8 cellular contexts compared by ENCODE assay signal in genomic region chr1:226064168-226064815, GRCh38. TPM values are rescaled to one million over a fixed set of nuclear protein-coding genes. Genes with fewer than 3 reads are reported as not detected.
DNase-seq lines count a peak whose midpoint lies in the region; ATAC-seq and TF ChIP-seq lines count a peak whose summit lies in the region.

No MANE protein-coding gene starts in this region.

- no peaks in the 10 kb centered on the region for H3K9me3 Mint-ChIP-seq in activated CD4-positive, alpha-beta memory T cell treated with anti-CD3 and anti-CD28 coated beads, Interleukin-2, amount 10 ng/mL, durations not matched to agents 7 days and 5 days

- H4K20me1 ChIP-seq in Loucy (ENCODE audit: insufficient read depth, low read length, poor library complexity, severe bottlenecking): peaks cover 64% of the 10 kb centered on the region

- H3K36me3 Mint-ChIP-seq in activated CD4-positive, alpha-beta memory T cell treated with anti-CD3 and anti-CD28 coated beads, Interleukin-2, amount 10 ng/mL, durations not matched to agents 7 days and 5 days (ENCODE audit: low read depth): peaks cover 67% of the 10 kb centered on the region

- ATAC-seq in foreskin keratinocyte: no peak
- ATAC-seq in HG03378 (IDR thresholded peaks at IDR 0.05; ENCODE audit: unreplicated experiment): no peak
- no peak for ATAC-seq in GM19324 (IDR thresholded peaks at IDR 0.05; ENCODE audit: low FRiP score, unreplicated experiment)

- peak overlapping the region; percentile 100 for H3K9ac ChIP-seq in Loucy (ENCODE audit: low read depth, low read length, poor library complexity, severe bottlenecking)

- H3K4me3 ChIP-seq in Loucy (ENCODE audit: low read length, poor library complexity, severe bottlenecking): peak overlapping the region; percentile 95
- H3K4me3 ChIP-seq in retinal pigment epithelial cell (ENCODE audit: low read length): peak overlapping the region; percentile 78

- H3K27me3 ChIP-seq in Loucy (ENCODE audit: insufficient read depth, low read length, poor library complexity, severe bottlenecking) (peaks cover 15% of the 10 kb centered on the region), foreskin keratinocyte (no peaks in the 10 kb centered on the region)

- DNase-seq in NCI-H1694 treated with DMSO at 0.1 percent for 48 hours (lab: John Stamatoyannopoulos, UW): peak; percentile 32
- DNase-seq in NCI-H1694 (lab: John Stamatoyannopoulos, UW): no peak
- DNase-seq in activated CD4-positive, alpha-beta memory T cell treated with anti-CD3 and anti-CD28 coated beads, Interleukin-2, amount 10 ng/mL, durations not matched to agents 7 days and 5 days: peak; percentile 44
- DNase-seq in foreskin keratinocyte: peak in 1 of 2 donors; percentile 31
- no peak for DNase-seq in retinal pigment epithelial cell (ENCODE audit: low read depth)

- H3K9me3 ChIP-seq in Loucy (ENCODE audit: insufficient read depth, low read depth, low read length): no peaks in the 10 kb centered on the region

- peaks cover 41% of the 10 kb centered on the region for H3K36me3 ChIP-seq in Loucy (ENCODE audit: insufficient read depth, low read length)

- peaks cover 5% of the 10 kb centered on the region; the same call in 1 of the 2 replicates for H3F3A ChIP-seq in Loucy (ENCODE audit: low read depth)

- H3K27ac Mint-ChIP-seq in activated CD4-positive, alpha-beta memory T cell treated with anti-CD3 and anti-CD28 coated beads, Interleukin-2, amount 10 ng/mL, durations not matched to agents 7 days and 5 days: peak overlapping the region; percentile 100

- H3K27ac ChIP-seq in foreskin keratinocyte: peak overlapping the region; percentile 98

- CTCF ChIA-PET in activated CD4-positive, alpha-beta memory T cell treated with anti-CD3 and anti-CD28 coated beads, Interleukin-2, amount 10 ng/mL, durations not matched to agents 7 days and 5 days (lab: Charles Lee): interaction anchor here (0.6 to 2.7 kb wide), 43 partner anchors 9 to 620 kb away, joined by 3 to 37 read pairs (median 5); partner anchors contain the start of genes PARP1, SDE2 and SRP9

- peaks cover 55% of the 10 kb centered on the region for H3K4me1 Mint-ChIP-seq in activated CD4-positive, alpha-beta memory T cell treated with anti-CD3 and anti-CD28 coated beads, Interleukin-2, amount 10 ng/mL, durations not matched to agents 7 days and 5 days

- H2AFZ ChIP-seq in Loucy (ENCODE audit: low read length): no peak overlapping the region

- H3K9me2 ChIP-seq in Loucy (replicated peaks; ENCODE audit: low read depth, low read length): no peaks in the 10 kb centered on the region

- peak overlapping the region; percentile 99 for H3K4me3 Mint-ChIP-seq in activated CD4-positive, alpha-beta memory T cell treated with anti-CD3 and anti-CD28 coated beads, Interleukin-2, amount 10 ng/mL, durations not matched to agents 7 days and 5 days

- TF ChIP-seq CTCF in Loucy (conservative IDR thresholded peaks at IDR 0.05; ENCODE audit: low read length) (peak; percentile 54; the same call in 1 of the 2 replicates), foreskin keratinocyte (conservative IDR thresholded peaks at IDR 0.05) (peak; percentile 94), retinal pigment epithelial cell (conservative IDR thresholded peaks at IDR 0.05; ENCODE audit: low read depth, low read length) (peak; percentile 61)

- H3K4me1 ChIP-seq in Loucy (ENCODE audit: insufficient read depth, low read length, poor library complexity, severe bottlenecking): peaks cover 54% of the 10 kb centered on the region
- peaks cover 6% of the 10 kb centered on the region for H3K4me1 ChIP-seq in foreskin keratinocyte

- peak overlapping the region; percentile 99 for H3K4me2 ChIP-seq in Loucy (ENCODE audit: low read depth, low read length, poor library complexity, severe bottlenecking)

- no peaks in the 10 kb centered on the region for H3K27me3 Mint-ChIP-seq in activated CD4-positive, alpha-beta memory T cell treated with anti-CD3 and anti-CD28 coated beads, Interleukin-2, amount 10 ng/mL, durations not matched to agents 7 days and 5 days

- peaks cover 94% of the 10 kb centered on the region for H3K79me2 ChIP-seq in Loucy (ENCODE audit: insufficient read depth, low read length)

- POLR2A ChIA-PET in activated CD4-positive, alpha-beta memory T cell treated with anti-CD3 and anti-CD28 coated beads, Interleukin-2, amount 10 ng/mL, durations not matched to agents 7 days and 5 days (lab: Charles Lee): interaction anchor here (0.7 to 4.3 kb wide), 34 partner anchors 7 to 637 kb away, joined by 3 to 219 read pairs (median 8); partner anchors contain the start of genes LBR, LIN9, PARP1 and PYCR2

RNA-seq across cellular contexts. Expression of gene H3-3A, which starts 1.8 kb away (rescaled TPM):
- 100 to 1,000 TPM; 480 to 486 TPM for total RNA-seq in activated CD4-positive, alpha-beta memory T cell treated with anti-CD3 and anti-CD28 coated beads, Interleukin-2, amount 10 ng/mL, durations not matched to agents 7 days and 5 days
- 237 and 245 TPM in 2 replicates for total RNA-seq in foreskin keratinocyte
- polyA plus RNA-seq in foreskin keratinocyte: 313 and 327 TPM in 2 replicates

Comparison
In these comparisons a context has a peak if more than half of its experiments do, and no peak if none do; other contexts are left out.
1. DNase-seq: peak in NCI-H1694 treated with DMSO at 0.1 percent for 48 hours (single experiment) and activated CD4-positive, alpha-beta memory T cell treated with anti-CD3 and anti-CD28 coated beads, Interleukin-2, amount 10 ng/mL, durations not matched to agents 7 days and 5 days (single experiment); none in NCI-H1694 (single experiment) and retinal pigment epithelial cell (single experiment).
2. Peak in every context shown above with its lines, with median percentiles within 50 percentile points of each other: CTCF ChIP-seq.